In genomic region chr11:133228406-133229330, GRCh38 we compare ENCODE assay signal across 15 cellular contexts.
A peak's percentile ranks its signal among the peaks of the same experiment; 100 is the strongest.
DNase-seq lines count a peak whose midpoint lies in the region; ATAC-seq, FAIRE-seq and TF ChIP-seq lines count a peak whose summit lies in the region.
"Had no signal": no experiment of that assay in that cellular context is flagged by ENCODE, and none has a peak within 500 bp of the region (broad histone marks: within the 10 kb centered on the region; RNA-seq: fewer than 3 reads in every experiment).

No MANE protein-coding gene starts in this region.

- no peak for TF ChIP-seq CTCF in breast epithelium (IDR thresholded peaks at IDR 0.05)
- no peak for TF ChIP-seq CTCF in kidney (IDR thresholded peaks at IDR 0.05; ENCODE audit: borderline replicate concordance, extremely low read depth, insufficient read depth)
- TF ChIP-seq CTCF in testis (IDR thresholded peaks at IDR 0.05), result no peak

- TF ChIP-seq POLR2A in breast epithelium (IDR thresholded peaks at IDR 0.05), result no peak
- no peak for TF ChIP-seq POLR2A in testis (IDR thresholded peaks at IDR 0.05)

- H3K27me3 Mint-ChIP-seq in T-helper 17 cell, result peaks cover 22% of the 10 kb centered on the region

- peaks cover 0 to 19% of the 10 kb centered on the region in 2 donors for H3K27me3 ChIP-seq in breast epithelium
- no peaks in the 10 kb centered on the region for H3K27me3 ChIP-seq in testis
- H3K27me3 ChIP-seq: SJSA1 had no signal

- 13 to 17% methylated on average over 25 to 27 of the region's 27 CpGs for WGBS in testis, 2 donors

- intact Hi-C loops in breast epithelium (cut with DNase I; ENCODE audit: low total_unique reads), result no loop called here
- intact Hi-C loops in kidney (cut with DNase I), result no loop called here
- intact Hi-C loops in testis (cut with DNase I; ENCODE audit: low total_unique reads), result no loop called here

- peak; percentile 14 for DNase-seq in NCI-H2227 (lab: John Stamatoyannopoulos, UW; ENCODE audit: unreplicated experiment)
- no peak for DNase-seq in NCI-H2227 treated with DMSO at 0.1 percent for 48 hours (lab: John Stamatoyannopoulos, UW)
- DNase-seq in breast epithelium (ENCODE audit: low spot score in 2 of 2), result no peak
- peak; percentile 66 for DNase-seq in kidney
- peak; percentile 37 for DNase-seq in testis
- DNase-seq in T-helper 17 cell, result no peak
- DNase-seq in RPMI8226, result no peak
- DNase-seq: activated CD4-positive, alpha-beta T cell treated with anti-CD3 and anti-CD28 coated beads for 36 hours; activated effector memory CD4-positive, alpha-beta T cell treated with Interleukin-2 at 50 U/mL for 16 hours; foreskin melanocyte had no signal

- H3K27ac Mint-ChIP-seq in T-helper 17 cell, result no peak overlapping the region
- H3K27ac Mint-ChIP-seq: activated CD4-positive, alpha-beta T cell treated with anti-CD3 and anti-CD28 coated beads for 36 hours had no signal

- no peak for FAIRE-seq in kidney (lab: Jason Lieb, UNC)
- FAIRE-seq: A204.1, colon had no signal

- H3K4me1 Mint-ChIP-seq in T-helper 17 cell, result no peaks in the 10 kb centered on the region
- H3K4me1 Mint-ChIP-seq: activated CD4-positive, alpha-beta T cell treated with anti-CD3 and anti-CD28 coated beads for 36 hours had no signal

- H3K4me3 ChIP-seq in breast epithelium, result peak overlapping the region in 2 of 3 donors; percentile 30 to 54
- peak overlapping the region in 1 of 2 donors; percentile 21 for H3K4me3 ChIP-seq in kidney (ENCODE audit: low read length in 2 of 2)
- peak overlapping the region in 1 of 2 donors; percentile 26 for H3K4me3 ChIP-seq in testis
- H3K4me3 ChIP-seq: SJSA1, skin epidermis had no signal

- H3K9me3 ChIP-seq in breast epithelium (peaks cover 0 to 6% of the 10 kb centered on the region in 2 donors), kidney (ENCODE audit: control insufficient read depth in 1 of 2, low read length in 2 of 2) (no peaks in the 10 kb centered on the region), testis (no peaks in the 10 kb centered on the region), T-helper 17 cell (ENCODE audit: control insufficient read depth, low read length, poor library complexity, severe bottlenecking) (no peaks in the 10 kb centered on the region)
- H3K9me3 ChIP-seq: SJSA1 had no signal

- no peak overlapping the region for H3K9ac ChIP-seq in kidney (ENCODE audit: low read length in 2 of 2)

- no peak overlapping the region for H3K27ac ChIP-seq in breast epithelium
- no peak overlapping the region for H3K27ac ChIP-seq in kidney (ENCODE audit: low read depth in 2 of 2, low read length in 2 of 2)
- no peak overlapping the region for H3K27ac ChIP-seq in testis
- H3K27ac ChIP-seq: SJSA1, skin epidermis had no signal

- H3K4me3 Mint-ChIP-seq in T-helper 17 cell, result no peak overlapping the region
- H3K4me3 Mint-ChIP-seq: activated CD4-positive, alpha-beta T cell treated with anti-CD3 and anti-CD28 coated beads for 36 hours had no signal

- ATAC-seq in T-helper 17 cell, result no peak
- ATAC-seq in HG02588 (IDR thresholded peaks at IDR 0.05; ENCODE audit: unreplicated experiment), result no peak
- ATAC-seq: activated CD4-positive, alpha-beta T cell treated with anti-CD3 and anti-CD28 coated beads for 36 hours had no signal

- no peaks in the 10 kb centered on the region for H3K36me3 Mint-ChIP-seq in T-helper 17 cell (ENCODE audit: low read depth)

- H3K4me1 ChIP-seq in breast epithelium (no peaks in the 10 kb centered on the region), kidney (ENCODE audit: control insufficient read depth in 1 of 2, insufficient read depth in 1 of 2, low read depth in 1 of 2, low read length in 2 of 2) (no peaks in the 10 kb centered on the region), testis (no peaks in the 10 kb centered on the region)
- H3K4me1 ChIP-seq: SJSA1 had no signal

- H3K36me3 ChIP-seq in breast epithelium, result no peaks in the 10 kb centered on the region
- H3K36me3 ChIP-seq in kidney (ENCODE audit: control insufficient read depth in 1 of 2, insufficient read depth in 2 of 2, low read length in 2 of 2), result no peaks in the 10 kb centered on the region
- no peaks in the 10 kb centered on the region for H3K36me3 ChIP-seq in testis (ENCODE audit: low read depth, missing control alignments)
- H3K36me3 ChIP-seq: SJSA1 had no signal

Comparison
In these comparisons a context has a peak if more than half of its experiments do, and no peak if none do; other contexts are left out.
1. DNase-seq: peak in NCI-H2227 (single experiment), kidney (single experiment) and testis (single experiment); none in NCI-H2227 treated with DMSO at 0.1 percent for 48 hours (single experiment), breast epithelium (0 of 2), T-helper 17 cell (0 of 3) and RPMI8226 (single experiment).